In the genomic region with DNA sequence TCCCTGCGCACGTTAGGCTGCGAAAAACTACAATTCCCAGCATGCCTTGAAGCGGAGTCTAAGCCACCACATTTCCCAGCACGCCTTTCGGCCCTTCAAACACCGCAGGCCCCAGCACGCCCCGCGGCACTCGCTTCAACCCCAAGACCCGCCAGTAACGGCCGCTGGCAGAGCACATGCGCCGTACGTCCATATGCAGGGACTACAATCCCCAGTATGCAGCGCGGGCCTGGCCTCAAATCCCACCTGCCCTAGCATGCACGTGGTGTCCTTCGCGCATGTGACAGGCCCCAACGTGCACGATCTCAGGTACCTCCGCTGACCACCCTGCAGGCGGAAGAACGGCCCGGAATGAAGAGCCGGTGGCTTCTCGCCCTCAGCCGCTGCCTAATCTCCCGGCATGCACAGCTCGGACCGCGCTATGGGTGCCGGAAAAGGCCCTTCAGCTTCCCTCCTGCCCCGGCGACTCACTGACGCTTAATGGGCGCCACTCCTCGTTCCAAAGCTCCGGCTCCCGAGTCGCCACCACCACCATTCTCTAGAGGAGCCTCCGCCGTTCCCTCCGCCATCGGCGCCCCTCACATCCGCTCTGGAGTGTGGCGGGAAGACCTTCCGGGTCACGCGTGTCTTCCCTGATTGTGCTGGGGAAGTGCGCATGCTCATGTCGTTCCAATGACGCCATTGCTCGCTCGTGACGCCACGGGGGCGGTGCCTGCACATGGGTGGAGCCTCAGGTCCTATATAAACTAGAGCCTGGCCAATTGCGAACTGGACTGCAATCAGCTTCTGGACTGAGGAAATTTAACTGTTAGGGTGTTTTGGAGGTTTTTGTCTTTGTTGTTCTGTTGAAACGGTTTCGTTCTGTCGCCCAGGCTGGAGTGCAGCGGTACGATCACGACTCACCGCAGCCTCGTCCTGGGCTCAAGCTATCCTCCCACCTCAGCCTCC, we compare ENCODE assay signal across 8 cellular contexts. TPM values are rescaled to one million over a fixed set of nuclear protein-coding genes. Genes with fewer than 3 reads are reported as not detected.
A peak's percentile ranks its signal among the peaks of the same experiment; 100 is the strongest.
DNase-seq lines count a peak whose midpoint lies in the region; ATAC-seq and TF ChIP-seq lines count a peak whose summit lies in the region.

A gene with protein sequence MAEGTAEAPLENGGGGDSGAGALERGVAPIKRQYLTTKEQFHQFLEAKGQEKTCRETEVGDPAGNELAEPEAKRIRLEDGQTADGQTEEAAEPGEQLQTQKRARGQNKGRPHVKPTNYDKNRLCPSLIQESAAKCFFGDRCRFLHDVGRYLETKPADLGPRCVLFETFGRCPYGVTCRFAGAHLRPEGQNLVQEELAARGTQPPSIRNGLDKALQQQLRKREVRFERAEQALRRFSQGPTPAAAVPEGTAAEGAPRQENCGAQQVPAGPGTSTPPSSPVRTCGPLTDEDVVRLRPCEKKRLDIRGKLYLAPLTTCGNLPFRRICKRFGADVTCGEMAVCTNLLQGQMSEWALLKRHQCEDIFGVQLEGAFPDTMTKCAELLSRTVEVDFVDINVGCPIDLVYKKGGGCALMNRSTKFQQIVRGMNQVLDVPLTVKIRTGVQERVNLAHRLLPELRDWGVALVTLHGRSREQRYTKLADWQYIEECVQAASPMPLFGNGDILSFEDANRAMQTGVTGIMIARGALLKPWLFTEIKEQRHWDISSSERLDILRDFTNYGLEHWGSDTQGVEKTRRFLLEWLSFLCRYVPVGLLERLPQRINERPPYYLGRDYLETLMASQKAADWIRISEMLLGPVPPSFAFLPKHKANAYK (minus strand): TSS at position 591 of the 948 bp plus-strand sequence. CDS start 22 bp downstream, at position 569.

- intact Hi-C loops in Right ventricle myocardium inferior (cut with DNase I), result loop anchor here (2.0 kb wide), 1 partner anchor 110 kb away; a partner anchor contains a TSS
- intact Hi-C loops in ovary (cut with DNase I), result no loop called here
- intact Hi-C loops in thyroid gland (cut with DNase I), result loop anchor here (5.0 kb wide), 1 partner anchor 111 kb away; a partner anchor contains a TSS

- TF ChIP-seq POLR2A in ovary (IDR thresholded peaks at IDR 0.05), result peak; percentile 64
- peak in 1 of 2 donors; percentile 58 for TF ChIP-seq POLR2A in thyroid gland (IDR thresholded peaks at IDR 0.05)

- H3K27me3 ChIP-seq in ovary (no peaks in the 10 kb centered on the region), thyroid gland (no peaks in the 10 kb centered on the region)

- 9 to 11% (median 11%) methylated on average over 65 to 71 of the region's 71 CpGs for WGBS in ovary, 3 donors
- WGBS in thyroid gland, 2 donors, result 21 to 26% methylated on average over 28 to 37 of the region's 71 CpGs

- DNase-seq in GM12864 (ENCODE audit: low read depth), result peak; percentile 98
- DNase-seq in NCI-H1417 (lab: John Stamatoyannopoulos, UW), result peak; percentile 90 to 99 (median 97)
- DNase-seq in SW 1271 (lab: John Stamatoyannopoulos, UW), result peak; percentile 88 to 97
- peak; percentile 88 for DNase-seq in activated naive CD8-positive, alpha-beta T cell treated with anti-CD3 and anti-CD28 coated beads, Interleukin-2, amount 50 U/mL, for 16 hours (ENCODE audit: low read depth, low spot score)
- DNase-seq in Right ventricle myocardium inferior (ENCODE audit: missing footprints), result peak; percentile 98
- DNase-seq in ovary, result peak; percentile 95 to 97 (median 97)
- peak; percentile 96 to 97 for DNase-seq in thyroid gland

- H3K9me3 ChIP-seq in ovary, result no peaks in the 10 kb centered on the region
- no peaks in the 10 kb centered on the region for H3K9me3 ChIP-seq in thyroid gland

- peak; percentile 89 for ATAC-seq in HG02759 (IDR thresholded peaks at IDR 0.05; ENCODE audit: unreplicated experiment)
- peak; percentile 98 for ATAC-seq in Right ventricle myocardium inferior

- H3K4me1 ChIP-seq in ovary (ENCODE audit: insufficient read depth), result no peaks in the 10 kb centered on the region
- peaks cover 5 to 7% of the 10 kb centered on the region in 2 donors for H3K4me1 ChIP-seq in thyroid gland

- H3K27ac ChIP-seq in ovary (peak within 1 kb of the TSS; percentile 87 to 96), thyroid gland (peak within 1 kb of the TSS; percentile 87 to 98 (median 95))

- H3K4me3 ChIP-seq in GM12864 (ENCODE audit: low read depth, low read length) (peak within 1 kb of the TSS; percentile 85), ovary (peak within 1 kb of the TSS; percentile 91), thyroid gland (replicated peaks in 1 of 3) (peak within 1 kb of the TSS; percentile 11 to 86 (median 44))

- TF ChIP-seq CTCF in GM12864 (IDR thresholded peaks at IDR 0.05; ENCODE audit: low read depth, low read length, missing control alignments) (no peak), ovary (IDR thresholded peaks at IDR 0.05) (no peak), thyroid gland (IDR thresholded peaks at IDR 0.05) (no peak)

- TF ChIP-seq EP300 in ovary (IDR thresholded peaks at IDR 0.05), result peak; percentile 57

- H3K36me3 ChIP-seq in ovary, result peaks cover 2% of the 10 kb centered on the region
- H3K36me3 ChIP-seq in thyroid gland, result peaks cover 40 to 43% of the 10 kb centered on the region in 2 donors

RNA-seq across cellular contexts. Expression of the gene that starts here (rescaled TPM):
- total RNA-seq in Right ventricle myocardium inferior (11.8 TPM), ovary (10 to 100 TPM; 29.3 to 50.1 (median 39.9) TPM), thyroid gland (10 to 100 TPM; 34.0 to 53.3 (median 44.9) TPM)
- polyA plus RNA-seq in ovary, result 10 to 100 TPM in 1 of 2 donors, 1 to 10 TPM in 1; 1.2 to 39.7 TPM

Comparison
In these comparisons a context has a peak if more than half of its experiments do, and no peak if none do; other contexts are left out.
1. Peak in every context shown above with its lines: DNase-seq, ATAC-seq, H3K4me3 ChIP-seq and H3K27ac ChIP-seq.
2. intact Hi-C loops: an anchor here in Right ventricle myocardium inferior (2.0 kb wide) and thyroid gland (5.0 kb wide); none called in ovary.